ENCODE assay signal across 11 cellular contexts in the genomic region with DNA sequence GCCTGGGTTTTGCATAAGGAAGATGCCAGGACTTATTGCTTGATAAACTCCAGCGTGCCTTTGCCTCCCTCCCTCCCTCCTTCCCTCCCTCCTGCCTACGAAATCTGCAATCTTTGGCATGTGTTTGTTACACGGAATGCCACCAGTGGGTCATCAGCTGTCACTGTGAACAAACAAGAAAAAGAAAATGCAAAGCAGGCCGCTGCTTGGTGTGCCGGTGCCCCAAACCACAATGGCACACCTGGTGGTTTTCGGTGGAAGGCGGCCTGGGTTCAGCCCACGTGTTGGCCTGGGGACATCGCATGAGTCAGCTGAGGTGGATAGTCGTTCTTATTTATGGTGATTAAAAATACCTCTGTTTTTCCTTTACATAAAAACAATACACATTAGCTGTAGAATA. TPM values are rescaled to one million over a fixed set of nuclear protein-coding genes. Genes with fewer than 3 reads are reported as not detected.
DNase-seq lines count a peak whose midpoint lies in the region; ATAC-seq, FAIRE-seq and TF ChIP-seq lines count a peak whose summit lies in the region.
"Had no signal": no experiment of that assay in that cellular context is flagged by ENCODE, and none has a peak within 500 bp of the region (broad histone marks: within the 10 kb centered on the region; RNA-seq: fewer than 3 reads in every experiment).

No MANE protein-coding gene starts in this region.

- H3K27me3 ChIP-seq in H1 (replicated peaks in 1 of 4; ENCODE audit: control insufficient read depth in 3 of 4, extremely low read depth in 1 of 4, insufficient read depth in 3 of 4, low read length in 3 of 4), result no peaks in the 10 kb centered on the region
- peaks cover 10% of the 10 kb centered on the region for H3K27me3 ChIP-seq in left ventricle myocardium inferior (ENCODE audit: low read depth)
- H3K27me3 ChIP-seq in effector memory CD4-positive, alpha-beta T cell (replicated peaks; ENCODE audit: control insufficient read depth, insufficient read depth, low read length, poor library complexity, severe bottlenecking), result no peaks in the 10 kb centered on the region
- H3K27me3 ChIP-seq: neural progenitor cell had no signal

- TF ChIP-seq RAD21 in H1 (IDR thresholded peaks at IDR 0.05 in 1 of 2, conservative IDR thresholded peaks at IDR 0.05 in 1 of 2; ENCODE audit: low read depth in 2 of 2, low read length in 2 of 2), result no peak

- H3K14ac ChIP-seq in H1 (ENCODE audit: insufficient read length), result no peak overlapping the region

- H3K4me3 ChIP-seq in H1 (ENCODE audit: extremely low read depth in 1 of 4, insufficient read depth in 2 of 4, low read depth in 3 of 4, low read length in 4 of 4), result no peak overlapping the region
- H3K4me3 ChIP-seq in left ventricle myocardium inferior, result no peak overlapping the region
- H3K4me3 ChIP-seq in effector memory CD4-positive, alpha-beta T cell (ENCODE audit: insufficient read depth, low read depth, low read length, poor library complexity, severe bottlenecking), result no peak overlapping the region
- H3K4me3 ChIP-seq: coronary artery, neural progenitor cell had no signal

- no peak for TF ChIP-seq EP300 in H1 (IDR thresholded peaks at IDR 0.05; ENCODE audit: borderline replicate concordance in 1 of 2, low read depth in 2 of 2, low read length in 2 of 2)

- H3K9me3 ChIP-seq in H1 (ENCODE audit: insufficient read depth in 2 of 2, low read depth in 1 of 2, low read length in 1 of 2) (no peaks in the 10 kb centered on the region), left ventricle myocardium inferior (replicated peaks) (no peaks in the 10 kb centered on the region)
- no peaks in the 10 kb centered on the region for H3K9me3 ChIP-seq in effector memory CD4-positive, alpha-beta T cell (ENCODE audit: control insufficient read depth, low read length)

- WGBS in H1 (ENCODE audit: extremely low coverage in 1 of 2, insufficient coverage in 1 of 2, insufficient read length in 1 of 2, insufficient replicate concordance in 2 of 2, low coverage in 1 of 2, low lambda C conversion rate in 2 of 2, missing lambda C conversion rate in 1 of 2), 2 experiments, result 87% methylated on average over 9 of the region's 10 CpGs; no CpG with 5 or more reads in 1 of the 2 experiments

- 0 out of 2 replicates have a peak overlapping the region, but pooled peaks have one; percentile 43 for H2AK5ac ChIP-seq in H1 (ENCODE audit: low read depth, low read length)

- H4K20me1 ChIP-seq in H1 (replicated peaks in 1 of 2; ENCODE audit: control insufficient read depth in 1 of 2, insufficient read depth in 2 of 2, low read length in 2 of 2), result no peaks in the 10 kb centered on the region

- H2AFZ ChIP-seq in H1 (ENCODE audit: low read length), result 0 out of 2 replicates have a peak overlapping the region, but pooled peaks have one; percentile 15
- H2AFZ ChIP-seq: neural progenitor cell had no signal

- no peak overlapping the region for H3K9ac ChIP-seq in H1 (replicated peaks in 1 of 4; ENCODE audit: extremely low read depth in 1 of 4, low read depth in 3 of 4, low read length in 3 of 4)
- H3K9ac ChIP-seq: neural progenitor cell had no signal

- H3K18ac ChIP-seq in H1 (ENCODE audit: extremely low read depth, low read length), result no peak overlapping the region

- H3K4me1 Mint-ChIP-seq in Calu3 (ENCODE audit: low read depth, unreplicated experiment), result peaks cover 21% of the 10 kb centered on the region
- H3K4me1 Mint-ChIP-seq in natural killer cell, result no peaks in the 10 kb centered on the region

- H3K36me3 ChIP-seq in H1 (ENCODE audit: control insufficient read depth in 2 of 4, insufficient read depth in 4 of 4, low read length in 3 of 4) (no peaks in the 10 kb centered on the region), left ventricle myocardium inferior (no peaks in the 10 kb centered on the region)
- H3K36me3 ChIP-seq in effector memory CD4-positive, alpha-beta T cell (ENCODE audit: control insufficient read depth, insufficient read depth, low read length), result no peaks in the 10 kb centered on the region
- H3K36me3 ChIP-seq: neural progenitor cell had no signal

- no peak overlapping the region for H3K4ac ChIP-seq in H1 (replicated peaks; ENCODE audit: insufficient read length, low read depth, low read length)

- no peak overlapping the region for H2BK120ac ChIP-seq in H1 (replicated peaks; ENCODE audit: low read depth, low read length)

- H3K4me3 Mint-ChIP-seq in Calu3 (ENCODE audit: low read depth, unreplicated experiment) (no peak overlapping the region), natural killer cell (no peak overlapping the region)
- H3K4me3 Mint-ChIP-seq: neural progenitor cell had no signal

- H3K56ac ChIP-seq in H1 (replicated peaks; ENCODE audit: insufficient read length, low read depth, low read length), result no peak overlapping the region

- POLR2A ChIA-PET in H1 (lab: Charles Lee; ENCODE audit: partially characterized antibody), result interaction anchor here (0.9 kb wide), 1 partner anchor 118 kb away, joined by 3 read pairs; no protein-coding TSS in a partner anchor

- no peak overlapping the region; the same call in 1 of the 2 replicates for H2BK20ac ChIP-seq in H1 (ENCODE audit: low read length)

- H4K8ac ChIP-seq in H1 (ENCODE audit: extremely low read depth, insufficient read depth, low read length), result no peak overlapping the region

- H3K27ac ChIP-seq in H1 (ENCODE audit: low read depth, low read length) (no peak overlapping the region), left ventricle myocardium inferior (replicated peaks) (no peak overlapping the region)
- no peak overlapping the region for H3K27ac ChIP-seq in effector memory CD4-positive, alpha-beta T cell (ENCODE audit: insufficient read depth, low read length, poor library complexity, severe bottlenecking)
- H3K27ac ChIP-seq: coronary artery, neural progenitor cell had no signal

- CTCF ChIA-PET in Calu3 (lab: Charles Lee), result interaction anchor here (0.5 to 1.3 kb wide), 7 partner anchors 18 to 437 kb away, joined by 3 to 11 read pairs (median 3); no protein-coding TSS in a partner anchor
- CTCF ChIA-PET in H1 (lab: Charles Lee; ENCODE audit: partially characterized antibody), result interaction anchor here (0.6 to 5.0 kb wide), 11 partner anchors 9 to 200 kb away, joined by 3 to 81 read pairs (median 4); no protein-coding TSS in a partner anchor

- no peak overlapping the region for H2BK15ac ChIP-seq in H1 (ENCODE audit: low read length)

- H2BK12ac ChIP-seq in H1 (ENCODE audit: low read depth, low read length), result peak overlapping the region; percentile 30; the same call in 1 of the 2 replicates

- no peaks in the 10 kb centered on the region for H3K79me2 ChIP-seq in H1 (ENCODE audit: control insufficient read depth in 1 of 2, insufficient read depth in 2 of 2, low read length in 2 of 2)

- no peak for TF ChIP-seq POLR2A in H1 (IDR thresholded peaks at IDR 0.05; ENCODE audit: control extremely low read depth in 1 of 2, low read depth in 2 of 2, low read length in 2 of 2)

- H3K9me3 Mint-ChIP-seq in Calu3 (ENCODE audit: low read depth, unreplicated experiment) (no peaks in the 10 kb centered on the region), natural killer cell (no peaks in the 10 kb centered on the region)
- H3K9me3 Mint-ChIP-seq: neural progenitor cell had no signal

- H3K27ac Mint-ChIP-seq in Calu3 (ENCODE audit: unreplicated experiment) (no peak overlapping the region), natural killer cell (no peak overlapping the region)
- H3K27ac Mint-ChIP-seq: neural progenitor cell had no signal

- H3K36me3 Mint-ChIP-seq in Calu3 (ENCODE audit: insufficient read depth, unreplicated experiment), result no peaks in the 10 kb centered on the region
- no peaks in the 10 kb centered on the region for H3K36me3 Mint-ChIP-seq in natural killer cell
- H3K36me3 Mint-ChIP-seq: neural progenitor cell had no signal

- ATAC-seq in GM19328 (IDR thresholded peaks at IDR 0.05; ENCODE audit: unreplicated experiment), result peak; percentile 62
- peak; percentile 62 for ATAC-seq in HG03558 (IDR thresholded peaks at IDR 0.05; ENCODE audit: extremely low read depth, unreplicated experiment)
- ATAC-seq in natural killer cell, result no peak

- no peaks in the 10 kb centered on the region for H3K27me3 Mint-ChIP-seq in Calu3 (ENCODE audit: unreplicated experiment)
- H3K27me3 Mint-ChIP-seq in natural killer cell (ENCODE audit: low read depth in 2 of 2), result peaks cover 0 to 2% of the 10 kb centered on the region in 2 donors

- H3K23me2 ChIP-seq in H1 (ENCODE audit: low read depth, low read length), result no peaks in the 10 kb centered on the region

- peaks cover 0 to 4% (median 2%) of the 10 kb centered on the region in 4 experiments; a peak in 2 of 7 replicates for H3K4me1 ChIP-seq in H1 (replicated peaks in 1 of 4; ENCODE audit: control insufficient read depth in 3 of 4, insufficient read depth in 4 of 4, low read length in 3 of 4)
- H3K4me1 ChIP-seq in left ventricle myocardium inferior, result peaks cover 7% of the 10 kb centered on the region
- peaks cover 6% of the 10 kb centered on the region for H3K4me1 ChIP-seq in effector memory CD4-positive, alpha-beta T cell (ENCODE audit: control insufficient read depth, insufficient read depth, low read length, poor library complexity, severe bottlenecking)
- H3K4me1 ChIP-seq: neural progenitor cell had no signal

- no peak overlapping the region for H3K4me2 ChIP-seq in H1 (ENCODE audit: insufficient read depth in 1 of 2, low read depth in 2 of 2, low read length in 2 of 2)
- H3K4me2 ChIP-seq: neural progenitor cell had no signal

- no peak overlapping the region for H2BK5ac ChIP-seq in H1 (ENCODE audit: low read depth, low read length)

- no peak for TF ChIP-seq CTCF in Calu3 (IDR thresholded peaks at IDR 0.05; ENCODE audit: unreplicated experiment)
- no peak for TF ChIP-seq CTCF in H1 (IDR thresholded peaks at IDR 0.05; ENCODE audit: control extremely low read depth in 1 of 3, insufficient read depth in 1 of 3, low read depth in 1 of 3, low read length in 3 of 3)
- no peak for TF ChIP-seq CTCF in left ventricle myocardium inferior (IDR thresholded peaks at IDR 0.05; ENCODE audit: borderline replicate concordance)
- no peak for TF ChIP-seq CTCF in natural killer cell (IDR thresholded peaks at IDR 0.05)

- intact Hi-C loops in Calu3 (cut with micrococcal nuclease; ENCODE audit: unreplicated experiment), result loop anchor here (5.0 kb wide), 2 partner anchors 79 to 114 kb away; a partner anchor contains a TSS
- intact Hi-C loops in left ventricle myocardium inferior (cut with micrococcal nuclease), result no loop called here
- intact Hi-C loops in natural killer cell (cut with micrococcal nuclease), result no loop called here

- no peaks in the 10 kb centered on the region for H3K79me1 ChIP-seq in H1 (ENCODE audit: low read depth, low read length)

- H3K23ac ChIP-seq in H1 (ENCODE audit: insufficient read length), result no peak overlapping the region

- no peak overlapping the region for H4K5ac ChIP-seq in H1 (ENCODE audit: insufficient read length, low read depth, low read length)

- H4K91ac ChIP-seq in H1 (replicated peaks; ENCODE audit: insufficient read length, low read length), result no peak overlapping the region

- FAIRE-seq in H1 (lab: Jason Lieb, UNC), result no peak

- DNase-seq in Calu3 (peak; percentile 55), H1 (ENCODE audit: low read depth in 1 of 2, low spot score in 2 of 2) (no peak), left ventricle myocardium inferior (no peak), natural killer cell (no peak), SW 1271 (lab: John Stamatoyannopoulos, UW) (no peak)
- no peak for DNase-seq in effector memory CD4-positive, alpha-beta T cell
- DNase-seq: hypothalamus had no signal

- no TSS peak for BruUV-seq in Calu3 (replicated peaks; lab: Mats Ljungman, UMichigan)

RNA-seq across cellular contexts. Expression of a gene that starts 16.3 kb away (rescaled TPM):
- 4.5 and 5.0 TPM in 2 replicates for total RNA-seq in Calu3 (2022)
- 9.2 and 10.1 TPM in 2 replicates for total RNA-seq in H1 (2021; fragmentation: NEBNext Ultra II Directional; extraction: Animal tissue kit (Norgen Biotek cat#: 25700))
- 6.8 and 11.4 TPM in 2 replicates for polyA plus RNA-seq in H1 (2011; rRNA removed)
- 7.7 TPM for polyA plus RNA-seq in H1 (2011; cell fraction: cytosol; rRNA removed)
- polyA plus RNA-seq in H1 (2011; cell fraction: nucleus; rRNA removed), result 7.6 TPM
- 9.2 to 10.8 TPM (median 9.7 TPM) in 4 replicates for polyA plus RNA-seq in H1 (2012, experiment 1 of 2)
- polyA plus RNA-seq in H1 (2012, experiment 2 of 2), result 10.1 TPM
- polyA plus RNA-seq in H1 (2013, experiment 1 of 2), result 10.4 TPM
- polyA plus RNA-seq in H1 (2013, experiment 2 of 2), result 10.1 TPM
- polyA minus RNA-seq in H1 (2011; rRNA and poly(A)+ RNA removed), result 6.6 and 11.6 TPM in 2 replicates
- polyA minus RNA-seq in H1 (2011; cell fraction: cytosol; rRNA and poly(A)+ RNA removed), result 3.9 TPM
- 7.0 TPM for polyA minus RNA-seq in H1 (2011; cell fraction: nucleus; rRNA and poly(A)+ RNA removed)
- 2.0 TPM for total RNA-seq in left ventricle myocardium inferior
- 1 to 10 TPM in 1 of 3 donors, under 1 TPM in 2; 0.07 to 2.5 (median 0.19) TPM for total RNA-seq in natural killer cell

Comparison
In these comparisons a context has a peak if more than half of its experiments do, and no peak if none do; other contexts are left out.
1. ATAC-seq: peak in GM19328 (single experiment) and HG03558 (single experiment); none in natural killer cell (0 of 3).